Comparison of ENCODE assay signal across 8 cellular contexts in the genomic region with DNA sequence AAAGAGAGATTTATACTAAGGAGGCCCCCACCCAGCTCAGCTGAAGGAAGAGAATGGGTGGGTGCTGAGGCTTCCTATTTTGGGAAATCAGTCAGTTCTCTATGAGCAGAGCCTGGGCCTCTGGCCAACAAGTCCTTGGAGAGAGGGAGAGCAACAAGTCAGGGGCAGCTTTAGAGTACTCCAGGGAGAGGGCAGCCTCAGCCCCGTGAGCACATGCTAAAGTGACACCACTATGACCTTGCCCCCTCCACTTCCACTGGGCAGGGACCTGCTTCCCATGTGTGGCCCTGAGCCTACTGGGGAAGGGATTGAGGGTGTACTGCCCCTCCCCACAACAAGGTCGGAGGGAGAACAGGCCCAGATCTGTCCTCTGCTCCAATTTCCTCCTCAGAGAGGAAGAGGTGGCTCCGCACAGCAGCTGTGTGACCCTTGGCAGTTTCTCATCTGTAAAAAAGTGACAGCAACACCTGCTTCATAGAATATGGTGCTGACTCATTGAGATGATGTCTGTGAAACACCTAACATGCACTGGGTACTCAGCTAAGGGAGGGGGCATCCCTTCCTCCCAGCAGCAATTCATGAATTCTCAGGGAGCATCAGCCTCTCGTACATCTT.
DNase-seq lines count a peak whose midpoint lies in the region; ATAC-seq and TF ChIP-seq lines count a peak whose summit lies in the region.

No MANE protein-coding gene starts in this region.

- 34 to 52% methylated on average over 4 of the region's 4 CpGs for WGBS in heart right ventricle, 2 donors

- H3K9me2 ChIP-seq in MM.1S (replicated peaks; ENCODE audit: insufficient read depth, low read length), result no peaks in the 10 kb centered on the region

- H3K27ac Mint-ChIP-seq in activated T-helper 1 cell treated with anti-CD3 and anti-CD28 coated beads, Interleukin-12 subunit alpha, Interleukin-12 subunit beta, Interleukin-2, Interleukin-4 antibody, amounts not matched to agents 30 ng/mL and 10 ng/mL and 1 ng/mL, durations not matched to agents 14 hours and 24 hours and 36 hours, result no peak overlapping the region

- peaks cover 13% of the 10 kb centered on the region for H3K4me1 Mint-ChIP-seq in activated T-helper 1 cell treated with anti-CD3 and anti-CD28 coated beads, Interleukin-12 subunit alpha, Interleukin-12 subunit beta, Interleukin-2, Interleukin-4 antibody, amounts not matched to agents 30 ng/mL and 10 ng/mL and 1 ng/mL, durations not matched to agents 14 hours and 24 hours and 36 hours (ENCODE audit: low read depth)

- H3K27me3 Mint-ChIP-seq in activated T-helper 1 cell treated with anti-CD3 and anti-CD28 coated beads, Interleukin-12 subunit alpha, Interleukin-12 subunit beta, Interleukin-2, Interleukin-4 antibody, amounts not matched to agents 30 ng/mL and 10 ng/mL and 1 ng/mL, durations not matched to agents 14 hours and 24 hours and 36 hours (ENCODE audit: insufficient read depth), result peaks cover 4% of the 10 kb centered on the region

- H3F3A ChIP-seq in MM.1S (ENCODE audit: insufficient read depth, low read length), result no peaks in the 10 kb centered on the region

- TF ChIP-seq CTCF in MM.1S (IDR thresholded peaks at IDR 0.05; ENCODE audit: low read length) (no peak), heart right ventricle (IDR thresholded peaks at IDR 0.05) (no peak)

- peak overlapping the region; percentile 28; the same call in 1 of the 2 replicates for H2AFZ ChIP-seq in MM.1S (ENCODE audit: low read length)

- no peak overlapping the region for H3K27ac ChIP-seq in MM.1S (ENCODE audit: low read length)
- H3K27ac ChIP-seq in heart right ventricle, result peak overlapping the region in 8 of 10 donors; percentile 7 to 62 (median 26)

- H3K79me2 ChIP-seq in MM.1S (ENCODE audit: low read length), result no peaks in the 10 kb centered on the region

- H3K4me1 ChIP-seq in MM.1S (ENCODE audit: low read length) (peaks cover 4% of the 10 kb centered on the region; the same call in 1 of the 2 replicates), heart right ventricle (peaks cover 22 to 83% (median 50%) of the 10 kb centered on the region in 9 donors)

- no peaks in the 10 kb centered on the region for H4K20me1 ChIP-seq in MM.1S (ENCODE audit: insufficient read depth, low read length)

- H3K36me3 ChIP-seq in MM.1S (replicated peaks; ENCODE audit: insufficient read depth, low read length) (no peaks in the 10 kb centered on the region), heart right ventricle (no peaks in the 10 kb centered on the region)

- no peaks in the 10 kb centered on the region for H3K27me3 ChIP-seq in MM.1S (replicated peaks; ENCODE audit: insufficient read depth, low read length)
- H3K27me3 ChIP-seq in heart right ventricle, result no peaks in the 10 kb centered on the region

- H3K9me3 Mint-ChIP-seq in activated T-helper 1 cell treated with anti-CD3 and anti-CD28 coated beads, Interleukin-12 subunit alpha, Interleukin-12 subunit beta, Interleukin-2, Interleukin-4 antibody, amounts not matched to agents 30 ng/mL and 10 ng/mL and 1 ng/mL, durations not matched to agents 14 hours and 24 hours and 36 hours, result no peaks in the 10 kb centered on the region

- H3K4me3 ChIP-seq in MM.1S (ENCODE audit: low read length) (no peak overlapping the region), heart right ventricle (no peak overlapping the region)

- no peak overlapping the region for H3K9ac ChIP-seq in MM.1S (ENCODE audit: low read length)

- H3K4me3 Mint-ChIP-seq in activated T-helper 1 cell treated with anti-CD3 and anti-CD28 coated beads, Interleukin-12 subunit alpha, Interleukin-12 subunit beta, Interleukin-2, Interleukin-4 antibody, amounts not matched to agents 30 ng/mL and 10 ng/mL and 1 ng/mL, durations not matched to agents 14 hours and 24 hours and 36 hours, result no peak overlapping the region

- ATAC-seq in GM21360 (IDR thresholded peaks at IDR 0.05; ENCODE audit: unreplicated experiment) (peak; percentile 58), heart right ventricle (peak; percentile 58 to 90 (median 74))

- DNase-seq in DMS 273 treated with DMSO at 0.1 percent for 48 hours (lab: John Stamatoyannopoulos, UW) (peak; percentile 12), MM.1S (peak; percentile 40), heart right ventricle (peak; percentile 65 to 76), SK-N-DZ (ENCODE audit: low spot score) (no peak), RKO (ENCODE audit: low spot score) (no peak), hepatic stellate cell (ENCODE audit: low spot score) (no peak)
- no peak for DNase-seq in activated T-helper 1 cell treated with anti-CD3 and anti-CD28 coated beads, Interleukin-12 subunit alpha, Interleukin-12 subunit beta, Interleukin-2, Interleukin-4 antibody, amounts not matched to agents 30 ng/mL and 10 ng/mL and 1 ng/mL, durations not matched to agents 14 hours and 24 hours and 36 hours (ENCODE audit: low spot score)

- intact Hi-C loops in heart right ventricle (cut with DNase I), result loop anchor here in 4 of 10 donors (5.0 kb wide), 3 partner anchors 37 to 107 kb away; a partner anchor contains a TSS
- intact Hi-C loops in activated T-helper 1 cell treated with anti-CD3 and anti-CD28 coated beads, Interleukin-12 subunit alpha, Interleukin-12 subunit beta, Interleukin-2, Interleukin-4 antibody, amounts not matched to agents 30 ng/mL and 10 ng/mL and 1 ng/mL, durations not matched to agents 14 hours and 24 hours and 36 hours (cut with micrococcal nuclease), result no loop called here

- no peak overlapping the region for H3K4me2 ChIP-seq in MM.1S (ENCODE audit: low read depth, low read length)

- H3K9me3 ChIP-seq in MM.1S (replicated peaks; ENCODE audit: insufficient read depth, low read length) (no peaks in the 10 kb centered on the region), heart right ventricle (no peaks in the 10 kb centered on the region)

- H3K36me3 Mint-ChIP-seq in activated T-helper 1 cell treated with anti-CD3 and anti-CD28 coated beads, Interleukin-12 subunit alpha, Interleukin-12 subunit beta, Interleukin-2, Interleukin-4 antibody, amounts not matched to agents 30 ng/mL and 10 ng/mL and 1 ng/mL, durations not matched to agents 14 hours and 24 hours and 36 hours (ENCODE audit: low read depth), result no peaks in the 10 kb centered on the region

Comparison
In these comparisons a context has a peak if more than half of its experiments do, and no peak if none do; other contexts are left out.
1. DNase-seq: peak in DMS 273 treated with DMSO at 0.1 percent for 48 hours (single experiment), MM.1S (single experiment) and heart right ventricle (2 of 2); none in SK-N-DZ (single experiment), RKO (single experiment), hepatic stellate cell (single experiment) and activated T-helper 1 cell treated with anti-CD3 and anti-CD28 coated beads, Interleukin-12 subunit alpha, Interleukin-12 subunit beta, Interleukin-2, Interleukin-4 antibody, amounts not matched to agents 30 ng/mL and 10 ng/mL and 1 ng/mL, durations not matched to agents 14 hours and 24 hours and 36 hours (single experiment).